ENCODE assay signal across 9 cellular contexts in genomic region chr11:62443390-62444201, GRCh38. TPM values are rescaled to one million over a fixed set of nuclear protein-coding genes. Genes with fewer than 3 reads are reported as not detected.
A peak's percentile ranks its signal among the peaks of the same experiment; 100 is the strongest.
DNase-seq lines count a peak whose midpoint lies in the region; ATAC-seq, FAIRE-seq and TF ChIP-seq lines count a peak whose summit lies in the region.
"Had no signal": no experiment of that assay in that cellular context is flagged by ENCODE, and none has a peak within 500 bp of the region (broad histone marks: within the 10 kb centered on the region; RNA-seq: fewer than 3 reads in every experiment).

No MANE protein-coding gene starts in this region.

- H4K8ac ChIP-seq in mesendoderm (ENCODE audit: low read depth, low read length), result no peak overlapping the region

- in situ Hi-C loops in K562 (cut with MboI), result no loop called here
- in situ Hi-C loops in transverse colon (cut with MboI; ENCODE audit: low pct_ligation_motif_present in 1 of 4, low pct_unique_long_range_greater_than_20kb in 1 of 4, low sequenced_read_pairs in 3 of 4), result no loop called here

- H3K36me3 Mint-ChIP-seq in activated T-cell treated with anti-CD3 and anti-CD28 coated beads, Interleukin-2, amount 50 U/mL, for 24 hours (ENCODE audit: low read depth), result no peaks in the 10 kb centered on the region

- H4K20me1 ChIP-seq in K562 (replicated peaks; ENCODE audit: control insufficient read depth, insufficient read depth, low read length), result no peaks in the 10 kb centered on the region

- WGBS in K562 (ENCODE audit: insufficient coverage, low coverage, missing lambda C conversion rate), result 57% methylated on average over 17 of the region's 17 CpGs
- WGBS in mesendoderm (ENCODE audit: extremely low coverage, insufficient coverage, low lambda C conversion rate), result no CpG with 5 or more reads among the region's 17 CpGs
- 79% methylated on average over 16 of the region's 17 CpGs; no CpG with 5 or more reads in 1 of the 2 donors for WGBS in transverse colon (ENCODE audit: low coverage in 1 of 2), 2 donors

- 0 out of 2 replicates have a peak overlapping the region, but pooled peaks have one; percentile 32 for H2AFZ ChIP-seq in K562 (ENCODE audit: low read depth, low read length)

- H3K9ac ChIP-seq in K562 (ENCODE audit: insufficient read depth in 1 of 2, low read depth in 2 of 2, low read length in 2 of 2) (peak overlapping the region in 1 of 2 experiments; percentile 75; a peak in 2 of 4 replicates), mesendoderm (ENCODE audit: low read length) (no peak overlapping the region)

- TF ChIP-seq EP300 in K562 (IDR thresholded peaks at IDR 0.05; ENCODE audit: low read length) (no peak), transverse colon (IDR thresholded peaks at IDR 0.05; ENCODE audit: low read depth) (no peak)

- H3K27ac ChIP-seq in K562 (ENCODE audit: extremely low read depth, low read depth, low read length), result no peak overlapping the region
- no peak overlapping the region for H3K27ac ChIP-seq in mesendoderm (ENCODE audit: low read depth, low read length)
- H3K27ac ChIP-seq in transverse colon, result peak overlapping the region; percentile 84 to 88 (median 86)

- intact Hi-C loops in K562 (cut with micrococcal nuclease), result no loop called here
- intact Hi-C loops in transverse colon (cut with DNase I; ENCODE audit: low total_unique reads), result no loop called here

- CTCF ChIA-PET in K562 (lab: Yijun Ruan, JAX; ENCODE audit: low intra/inter-chr PET ratio), result no interaction called here

- no peak overlapping the region for H2BK120ac ChIP-seq in mesendoderm (ENCODE audit: low read depth, low read length)

- TF ChIP-seq POLR2A in K562 (conservative IDR thresholded peaks at IDR 0.05) (no peak), transverse colon (IDR thresholded peaks at IDR 0.05) (no peak)

- peaks cover 11% of the 10 kb centered on the region for H3K4me1 Mint-ChIP-seq in activated T-cell treated with anti-CD3 and anti-CD28 coated beads, Interleukin-2, amount 50 U/mL, for 24 hours (ENCODE audit: low read depth)

- TF ChIP-seq RAD21 in K562 (CRISPR knock-in tag; conservative IDR thresholded peaks at IDR 0.05 in 1 of 2, IDR thresholded peaks at IDR 0.05 in 1 of 2), result no peak

- H3K9me3 ChIP-seq in K562 (replicated peaks; ENCODE audit: control insufficient read depth, insufficient read depth, low read depth, low read length) (no peaks in the 10 kb centered on the region), transverse colon (no peaks in the 10 kb centered on the region)

- no peak overlapping the region for H2BK15ac ChIP-seq in mesendoderm (replicated peaks; ENCODE audit: low read depth)

- no peak overlapping the region for H2BK5ac ChIP-seq in mesendoderm (ENCODE audit: low read length)

- no peak for FAIRE-seq in K562 (lab: Jason Lieb, UNC)

- H3K79me2 ChIP-seq in K562 (ENCODE audit: control insufficient read depth, insufficient read depth, low read length), result no peaks in the 10 kb centered on the region
- no peaks in the 10 kb centered on the region for H3K79me2 ChIP-seq in mesendoderm (ENCODE audit: control insufficient read depth, insufficient read depth, low read length)

- H3K27me3 ChIP-seq in K562 (ENCODE audit: control insufficient read depth in 2 of 2, insufficient read depth in 2 of 2, low read length in 2 of 2) (no peaks in the 10 kb centered on the region; a peak in 1 of 5 replicates), mesendoderm (ENCODE audit: insufficient read depth, low read length, poor library complexity) (no peaks in the 10 kb centered on the region), transverse colon (no peaks in the 10 kb centered on the region)

- H3K23ac ChIP-seq in mesendoderm (ENCODE audit: low read length), result no peak overlapping the region

- H3K9me3 Mint-ChIP-seq in activated T-cell treated with anti-CD3 and anti-CD28 coated beads, Interleukin-2, amount 50 U/mL, for 24 hours, result no peaks in the 10 kb centered on the region

- H3K27me3 Mint-ChIP-seq in activated T-cell treated with anti-CD3 and anti-CD28 coated beads, Interleukin-2, amount 50 U/mL, for 24 hours, result peaks cover 37% of the 10 kb centered on the region

- peak overlapping the region; percentile 62 for H3K56ac ChIP-seq in mesendoderm (ENCODE audit: low read length)

- ATAC-seq in K562, result no peak; the same call in 2 of the 3 replicates
- ATAC-seq in HG03196 (IDR thresholded peaks at IDR 0.05; ENCODE audit: unreplicated experiment), result no peak
- no peak for ATAC-seq in GM21529 (IDR thresholded peaks at IDR 0.05; ENCODE audit: unreplicated experiment)

- H3K18ac ChIP-seq in mesendoderm (ENCODE audit: low read length), result no peak overlapping the region

- no peak overlapping the region for H4K5ac ChIP-seq in mesendoderm (ENCODE audit: low read length)

- H3K4ac ChIP-seq in mesendoderm (ENCODE audit: low read depth, low read length), result no peak overlapping the region

- H3K4me1 ChIP-seq in K562 (replicated peaks in 1 of 2; ENCODE audit: control insufficient read depth in 2 of 2, insufficient read depth in 2 of 2, low read length in 2 of 2), result peaks cover 7 to 21% of the 10 kb centered on the region in 2 experiments
- peaks cover 3% of the 10 kb centered on the region for H3K4me1 ChIP-seq in mesendoderm (ENCODE audit: control insufficient read depth, low read depth, low read length)
- peaks cover 25 to 54% (median 40%) of the 10 kb centered on the region in 4 donors for H3K4me1 ChIP-seq in transverse colon

- BruUV-seq in K562 (replicated peaks; lab: Mats Ljungman, UMichigan), result no TSS peak

- H3K4me3 Mint-ChIP-seq in activated T-cell treated with anti-CD3 and anti-CD28 coated beads, Interleukin-2, amount 50 U/mL, for 24 hours, result peak overlapping the region; percentile 66

- TF ChIP-seq CTCF in K562 (IDR thresholded peaks at IDR 0.05 in 2 of 3, conservative IDR thresholded peaks at IDR 0.05 in 1 of 3; ENCODE audit: insufficient read depth in 2 of 3, low read depth in 1 of 3, low read length in 3 of 3) (no peak), transverse colon (IDR thresholded peaks at IDR 0.05) (no peak)

- DNase-seq in activated T-cell treated with anti-CD3 and anti-CD28 coated beads, Interleukin-2, amount 50 U/mL, for 24 hours, result no peak
- DNase-seq in activated T-cell treated with anti-CD3 and anti-CD28 coated beads for 4 hours, result no peak
- no peak for DNase-seq in K562 (ENCODE audit: extremely low read depth in 1 of 4, low spot score in 3 of 4)
- no peak for DNase-seq in mesendoderm
- DNase-seq in transverse colon, result no peak
- DNase-seq in DMS53 treated with DMSO at 0.1 percent for 48 hours (lab: John Stamatoyannopoulos, UW; ENCODE audit: unreplicated experiment), result no peak

- H2AK5ac ChIP-seq in mesendoderm (ENCODE audit: low read length), result no peak overlapping the region

- H3K9me1 ChIP-seq in K562 (ENCODE audit: control insufficient read depth, insufficient read depth, low read length), result no peaks in the 10 kb centered on the region

- H3K4me2 ChIP-seq in K562 (ENCODE audit: insufficient read depth, low read length) (no peak overlapping the region), mesendoderm (ENCODE audit: low read length) (no peak overlapping the region)

- no peak overlapping the region for H3K4me3 ChIP-seq in K562
- H3K4me3 ChIP-seq in mesendoderm (ENCODE audit: low read length), result no peak overlapping the region
- peak overlapping the region in 1 of 4 donors; percentile 37 for H3K4me3 ChIP-seq in transverse colon

- no peaks in the 10 kb centered on the region for H3K79me1 ChIP-seq in mesendoderm (ENCODE audit: low read length)

- POLR2A ChIA-PET in K562 (lab: Yijun Ruan, JAX), result interaction anchor here (0.5 to 1.3 kb wide), 3 partner anchors 15 to 1147 kb away, joined by 3 to 4 read pairs (median 3); no protein-coding TSS in a partner anchor

- no peak overlapping the region for H3K27ac Mint-ChIP-seq in activated T-cell treated with anti-CD3 and anti-CD28 coated beads, Interleukin-2, amount 50 U/mL, for 24 hours

- H3K36me3 ChIP-seq in K562 (ENCODE audit: control insufficient read depth, insufficient read depth, low read length) (no peaks in the 10 kb centered on the region), mesendoderm (ENCODE audit: control insufficient read depth, insufficient read depth, low read length) (no peaks in the 10 kb centered on the region), transverse colon (no peaks in the 10 kb centered on the region)

TF ChIP-seq in K562, 482 proteins besides CTCF, POLR2A, EP300 and RAD21 (continues in another document):
- TF ChIP-seq NCOR1 (IDR thresholded peaks at IDR 0.05) (no peak), ETV1 (tag; conservative IDR thresholded peaks at IDR 0.05; ENCODE audit: low read depth) (no peak), EHMT2 (IDR thresholded peaks at IDR 0.05) (no peak), ZNF589 (CRISPR knock-in tag; IDR thresholded peaks at IDR 0.05; ENCODE audit: low read depth) (no peak), ZFP91 (CRISPR knock-in tag; IDR thresholded peaks at IDR 0.05) (no peak), NCOA2 (IDR thresholded peaks at IDR 0.05; ENCODE audit: partially characterized antibody in 2 of 2) (no peak)

RNA-seq across cellular contexts. Expression of gene SCGB1A1, which starts 24.8 kb away (rescaled TPM):
- not detected in 2 replicates for total RNA-seq in K562 (2011; cell fraction: chromatin; rRNA removed; ENCODE audit: low replicate concordance)
- not detected in 2 replicates for total RNA-seq in K562 (2011; cell fraction: nucleolus; rRNA removed)
- total RNA-seq in K562 (2011; cell fraction: nucleoplasm; rRNA removed), result not detected in 2 replicates
- total RNA-seq in K562 (2014; rRNA removed) (not detected in 2 replicates), K562 (2014; rRNA removed; fragmentation: Illumina TruSeq; extraction: Trizol) (not detected in 2 replicates), K562 (2015; rRNA removed; fragmentation: Illumina TruSeq; extraction: Trizol) (not detected in 2 replicates), K562 (2021) (0.55 and 1.1 TPM in 2 replicates), transverse colon (not detected)
- polyA plus RNA-seq in K562 (2011; rRNA removed) (not detected in 2 replicates), K562 (2014; fragmentation: Illumina TruSeq; extraction: Trizol) (not detected in 2 replicates), K562 (2014; fragmentation: Nextera tagmentation; extraction: Ambion mirVana) (not detected), K562 (2014; rRNA removed) (not detected in 2 replicates)
- not detected in 2 replicates for polyA plus RNA-seq in K562 (2011; cell fraction: cytosol; rRNA removed)
- not detected in 2 replicates for polyA plus RNA-seq in K562 (2011; cell fraction: nucleus; rRNA removed)
- polyA plus RNA-seq in K562 (2012), result not detected in 2 replicates
- polyA minus RNA-seq in K562 (2011; rRNA and poly(A)+ RNA removed), result not detected in 2 replicates
- polyA minus RNA-seq in K562 (2011; cell fraction: cytosol; rRNA and poly(A)+ RNA removed), result not detected in 2 replicates
- not detected in 2 replicates for polyA minus RNA-seq in K562 (2011; cell fraction: nucleus; rRNA and poly(A)+ RNA removed)
- polyA plus RNA-seq in mesendoderm (2013, experiment 1 of 2), result not detected
- not detected for polyA plus RNA-seq in mesendoderm (2013, experiment 2 of 2)
- total RNA-seq: lung microvascular endothelial cell had no signal

Comparison
In these comparisons a context has a peak if more than half of its experiments do, and no peak if none do; other contexts are left out.
1. H3K27ac ChIP-seq: peak in transverse colon (4 of 4); none in K562 (single experiment) and mesendoderm (single experiment).